In the genomic region with DNA sequence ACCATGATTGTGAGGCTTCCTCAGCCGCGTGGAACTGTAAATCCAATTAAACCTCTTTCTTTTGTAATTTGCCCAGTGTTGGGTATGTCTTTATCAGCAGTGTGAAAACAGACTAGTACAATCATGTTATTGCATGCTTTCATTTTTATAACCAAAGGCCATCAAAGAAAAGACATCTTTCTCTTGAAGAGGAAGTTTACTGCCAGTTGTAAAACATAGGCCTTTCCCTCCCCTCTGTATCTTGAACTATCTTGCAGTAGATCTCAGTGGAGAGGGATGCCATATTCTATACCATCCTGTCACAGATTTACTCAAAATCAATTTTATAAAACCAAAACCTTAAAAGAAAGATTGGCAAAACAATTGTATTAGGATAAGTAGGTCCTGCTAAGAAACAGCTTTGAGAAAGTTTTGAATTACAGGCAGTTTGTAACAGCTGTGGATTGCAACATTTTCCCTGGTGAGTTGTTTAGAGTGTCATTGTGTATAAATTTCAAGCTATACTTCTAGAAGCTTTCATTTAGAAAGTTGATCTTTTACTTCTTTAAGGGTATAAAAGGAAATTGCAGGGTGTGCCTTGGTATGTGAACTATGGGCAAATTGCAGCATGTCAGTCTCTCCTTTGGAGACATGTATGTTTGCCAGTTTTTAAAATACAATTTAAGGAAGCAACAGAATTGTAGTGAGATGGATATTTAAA, we compare ENCODE assay signal across 18 cellular contexts.
DNase-seq lines count a peak whose midpoint lies in the region; ATAC-seq, FAIRE-seq and TF ChIP-seq lines count a peak whose summit lies in the region.
"Had no signal": no experiment of that assay in that cellular context is flagged by ENCODE, and none has a peak within 500 bp of the region (broad histone marks: within the 10 kb centered on the region; RNA-seq: fewer than 3 reads in every experiment).

No MANE protein-coding gene starts in this region.

- H3K36me3 ChIP-seq in keratinocyte (ENCODE audit: control insufficient read depth in 2 of 2, extremely low read depth in 1 of 2, insufficient read depth in 2 of 2, low read length in 2 of 2) (no peaks in the 10 kb centered on the region), heart left ventricle (no peaks in the 10 kb centered on the region)
- H3K36me3 ChIP-seq: left ventricle myocardium inferior, WERI-Rb-1 had no signal

- ATAC-seq in GM21515 (IDR thresholded peaks at IDR 0.05; ENCODE audit: unreplicated experiment), result no peak
- no peak for ATAC-seq in heart left ventricle
- ATAC-seq: activated CD8-positive, alpha-beta T cell treated with anti-CD3 and anti-CD28 coated beads, Interleukin-2, amount 10 ng/mL, durations not matched to agents 7 days and 5 days; activated T-helper 17 cell treated with anti-CD3 and anti-CD28 coated beads, Interleukin-2, amount 50 U/mL, for 72 hours; stimulated activated naive CD8-positive, alpha-beta T cell treated with anti-CD3 and anti-CD28 coated beads, Interleukin-15, amount 100 ng/mL, for 72 hours had no signal

- no peaks in the 10 kb centered on the region for H3K9me3 ChIP-seq in keratinocyte (ENCODE audit: control insufficient read depth, low read depth, low read length)
- H3K9me3 ChIP-seq in heart left ventricle, result no peaks in the 10 kb centered on the region
- H3K9me3 ChIP-seq: left ventricle myocardium inferior had no signal

- no peak for TF ChIP-seq CTCF in AG09319 (IDR thresholded peaks at IDR 0.05; ENCODE audit: low read depth, low read length)
- no peak for TF ChIP-seq CTCF in chondrocyte (IDR thresholded peaks at IDR 0.05)
- no peak for TF ChIP-seq CTCF in keratinocyte (optimal IDR thresholded peaks at IDR 0.05 in 1 of 3, IDR thresholded peaks at IDR 0.05 in 1 of 3, conservative IDR thresholded peaks at IDR 0.05 in 1 of 3; ENCODE audit: extremely low read depth in 1 of 3, insufficient read depth in 2 of 3, low read length in 3 of 3)
- TF ChIP-seq CTCF in heart left ventricle (IDR thresholded peaks at IDR 0.05), result no peak

- H3K27me3 ChIP-seq in keratinocyte (ENCODE audit: control insufficient read depth, extremely low read depth, insufficient read depth, low read length) (no peaks in the 10 kb centered on the region), heart left ventricle (no peaks in the 10 kb centered on the region)

- H3K27ac Mint-ChIP-seq in chondrocyte (ENCODE audit: unreplicated experiment), result peak overlapping the region; percentile 71
- H3K27ac Mint-ChIP-seq: activated CD8-positive, alpha-beta T cell treated with anti-CD3 and anti-CD28 coated beads, Interleukin-2, amount 10 ng/mL, durations not matched to agents 7 days and 5 days; activated T-helper 17 cell treated with anti-CD3 and anti-CD28 coated beads, Interleukin-2, amount 50 U/mL, for 72 hours; B cell; stimulated activated naive CD8-positive, alpha-beta T cell treated with anti-CD3 and anti-CD28 coated beads, Interleukin-15, amount 100 ng/mL, for 72 hours had no signal

- no peaks in the 10 kb centered on the region for H3K79me2 ChIP-seq in keratinocyte (ENCODE audit: control insufficient read depth, insufficient read depth, low read length)

- intact Hi-C loops in heart left ventricle (cut with DNase I), result no loop called here

- peak overlapping the region; percentile 22 for H3K27ac ChIP-seq in keratinocyte (ENCODE audit: control insufficient read depth, insufficient read depth, low read length)
- no peak overlapping the region for H3K27ac ChIP-seq in heart left ventricle
- H3K27ac ChIP-seq: left ventricle myocardium inferior, WERI-Rb-1 had no signal

- no peak overlapping the region for H3K4me3 Mint-ChIP-seq in chondrocyte (ENCODE audit: unreplicated experiment)
- H3K4me3 Mint-ChIP-seq: activated CD8-positive, alpha-beta T cell treated with anti-CD3 and anti-CD28 coated beads, Interleukin-2, amount 10 ng/mL, durations not matched to agents 7 days and 5 days; activated T-helper 17 cell treated with anti-CD3 and anti-CD28 coated beads, Interleukin-2, amount 50 U/mL, for 72 hours; B cell; stimulated activated naive CD8-positive, alpha-beta T cell treated with anti-CD3 and anti-CD28 coated beads, Interleukin-15, amount 100 ng/mL, for 72 hours had no signal

- H3K4me2 ChIP-seq in keratinocyte (ENCODE audit: control insufficient read depth, extremely low read depth, insufficient read depth, low read depth, low read length), result peak overlapping the region; percentile 20

- no peak for TF ChIP-seq POLR2A in erythroblast (IDR thresholded peaks at IDR 0.05; ENCODE audit: low read length)
- no peak for TF ChIP-seq POLR2A in heart left ventricle (IDR thresholded peaks at IDR 0.05)

- FAIRE-seq in keratinocyte (lab: Jason Lieb, UNC), result no peak
- FAIRE-seq: endothelial cell of umbilical vein had no signal

- H3K4me3 ChIP-seq in keratinocyte (ENCODE audit: control insufficient read depth in 2 of 3, extremely low read depth in 1 of 3, insufficient read depth in 2 of 3, low read depth in 1 of 3, low read length in 3 of 3) (no peak overlapping the region), heart left ventricle (no peak overlapping the region)
- H3K4me3 ChIP-seq: left ventricle myocardium inferior had no signal

- H3K4me1 Mint-ChIP-seq in chondrocyte (ENCODE audit: low read depth), result peaks cover 17% of the 10 kb centered on the region
- H3K4me1 Mint-ChIP-seq: activated T-helper 17 cell treated with anti-CD3 and anti-CD28 coated beads, Interleukin-2, amount 50 U/mL, for 72 hours; B cell; stimulated activated naive CD8-positive, alpha-beta T cell treated with anti-CD3 and anti-CD28 coated beads, Interleukin-15, amount 100 ng/mL, for 72 hours had no signal

- H3K4me1 ChIP-seq in keratinocyte (ENCODE audit: control insufficient read depth, extremely low read depth, insufficient read depth, low read length) (peaks cover 47% of the 10 kb centered on the region), heart left ventricle (peaks cover 0 to 4% (median 0%) of the 10 kb centered on the region in 12 donors)

- H3K27me3 Mint-ChIP-seq in chondrocyte (ENCODE audit: low read depth), result no peaks in the 10 kb centered on the region
- H3K27me3 Mint-ChIP-seq: activated T-helper 17 cell treated with anti-CD3 and anti-CD28 coated beads, Interleukin-2, amount 50 U/mL, for 72 hours; stimulated activated naive CD8-positive, alpha-beta T cell treated with anti-CD3 and anti-CD28 coated beads, Interleukin-15, amount 100 ng/mL, for 72 hours had no signal

- H4K20me1 ChIP-seq in keratinocyte (ENCODE audit: control insufficient read depth, extremely low read depth, insufficient read depth, low read length), result no peaks in the 10 kb centered on the region

- peak overlapping the region; percentile 46 for H2AFZ ChIP-seq in keratinocyte (ENCODE audit: control insufficient read depth, low read length)

- dilution Hi-C loops in keratinocyte (cut with MboI; ENCODE audit: extremely low pct_ligation_motif_present, low sequenced_read_pairs), result no loop called here

- TF ChIP-seq EP300 in Ishikawa (IDR thresholded peaks at IDR 0.05; ENCODE audit: borderline replicate concordance), result no peak

- no peak for TF ChIP-seq RAD21 in Ishikawa (IDR thresholded peaks at IDR 0.05; ENCODE audit: low read depth)

- H3K9me1 ChIP-seq in keratinocyte (ENCODE audit: control insufficient read depth, extremely low read depth, insufficient read depth, low read length), result no peaks in the 10 kb centered on the region

- DNase-seq in AG09319 (ENCODE audit: extremely low read depth, low read depth) (peak; percentile 34), chondrocyte (ENCODE audit: low spot score) (no peak), keratinocyte (ENCODE audit: low read depth, low spot score) (no peak), erythroblast (lab: John Stamatoyannopoulos, UW) (no peak), heart left ventricle (no peak), DMS79 treated with DMSO at 0.1 percent for 48 hours (lab: John Stamatoyannopoulos, UW) (no peak)
- DNase-seq: activated CD8-positive, alpha-beta T cell treated with anti-CD3 and anti-CD28 coated beads, Interleukin-2, amount 10 ng/mL, durations not matched to agents 7 days and 5 days; amniotic stem cell; left ventricle myocardium inferior; NCI-H2081; stimulated activated naive CD8-positive, alpha-beta T cell treated with anti-CD3 and anti-CD28 coated beads, Interleukin-15, amount 100 ng/mL, for 72 hours; T-helper 1 cell; WERI-Rb-1 had no signal

- H3K9ac ChIP-seq in keratinocyte (ENCODE audit: control insufficient read depth, extremely low read depth, insufficient read depth, low read length), result no peak overlapping the region

- peaks cover 7% of the 10 kb centered on the region for H3K9me3 Mint-ChIP-seq in chondrocyte (ENCODE audit: low read depth)
- H3K9me3 Mint-ChIP-seq: activated T-helper 17 cell treated with anti-CD3 and anti-CD28 coated beads, Interleukin-2, amount 50 U/mL, for 72 hours; stimulated activated naive CD8-positive, alpha-beta T cell treated with anti-CD3 and anti-CD28 coated beads, Interleukin-15, amount 100 ng/mL, for 72 hours had no signal

- no peaks in the 10 kb centered on the region for H3K36me3 Mint-ChIP-seq in chondrocyte (ENCODE audit: low read depth)

- 95 to 99% (median 97%) methylated on average over 2 of the region's 2 CpGs for WGBS in heart left ventricle, 4 donors

TF ChIP-seq in Ishikawa, 13 proteins besides CTCF, POLR2A, EP300 and RAD21:
- TF ChIP-seq FOXM1 (IDR thresholded peaks at IDR 0.05; ENCODE audit: borderline replicate concordance, low read depth), result no peak
- TF ChIP-seq CEBPB (IDR thresholded peaks at IDR 0.05), result peak; percentile 71
- no peak for TF ChIP-seq YY1 (IDR thresholded peaks at IDR 0.05; ENCODE audit: low read depth)
- TF ChIP-seq TCF12 (IDR thresholded peaks at IDR 0.05; ENCODE audit: low read depth), result no peak
- TF ChIP-seq, protein P1, sequence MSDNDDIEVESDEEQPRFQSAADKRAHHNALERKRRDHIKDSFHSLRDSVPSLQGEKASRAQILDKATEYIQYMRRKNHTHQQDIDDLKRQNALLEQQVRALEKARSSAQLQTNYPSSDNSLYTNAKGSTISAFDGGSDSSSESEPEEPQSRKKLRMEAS (IDR thresholded peaks at IDR 0.05), result no peak
- peak; percentile 40; the same call in 1 of the 2 replicates for TF ChIP-seq TEAD4 (IDR thresholded peaks at IDR 0.05)
- TF ChIP-seq TAF1 (IDR thresholded peaks at IDR 0.05; ENCODE audit: low read depth), result no peak
